In genomic region chr10:73244866-73245477, GRCh38 we compare ENCODE assay signal across 9 cellular contexts. TPM values are rescaled to one million over a fixed set of nuclear protein-coding genes. Genes with fewer than 3 reads are reported as not detected.
DNase-seq lines count a peak whose midpoint lies in the region; FAIRE-seq and TF ChIP-seq lines count a peak whose summit lies in the region.
"Had no signal": no experiment of that assay in that cellular context is flagged by ENCODE, and none has a peak within 500 bp of the region (broad histone marks: within the 10 kb centered on the region; RNA-seq: fewer than 3 reads in every experiment).

No MANE protein-coding gene starts in this region.

- H3K4me2 ChIP-seq in MM.1S (ENCODE audit: low read depth, low read length), result peak overlapping the region; percentile 83
- H3K4me2 ChIP-seq in astrocyte (ENCODE audit: low read length), result peak overlapping the region; percentile 91

- H3K4me1 Mint-ChIP-seq in astrocyte (ENCODE audit: low read depth, unreplicated experiment), result peaks cover 9% of the 10 kb centered on the region
- peaks cover 37% of the 10 kb centered on the region for H3K4me1 Mint-ChIP-seq in nephron

- H4K20me1 ChIP-seq in MM.1S (ENCODE audit: insufficient read depth, low read length), result 0 out of 2 replicates have a peak, but pooled peaks cover 9% of the 10 kb centered on the region
- H4K20me1 ChIP-seq in astrocyte (ENCODE audit: insufficient read depth, low read length), result peaks cover 13% of the 10 kb centered on the region

- H3K4me3 ChIP-seq in MM.1S (ENCODE audit: low read length) (peak overlapping the region; percentile 88; the same call in 1 of the 2 replicates), astrocyte (ENCODE audit: insufficient read depth, low read depth, low read length) (peak overlapping the region; percentile 89), kidney (ENCODE audit: low read length in 2 of 2) (no peak overlapping the region)

- no peak overlapping the region for H3K27ac ChIP-seq in MM.1S (ENCODE audit: low read length)
- no peak overlapping the region for H3K27ac ChIP-seq in astrocyte (ENCODE audit: low read depth, low read length)
- H3K27ac ChIP-seq in kidney (ENCODE audit: low read depth in 2 of 2, low read length in 2 of 2), result no peak overlapping the region

- H3K27me3 ChIP-seq in MM.1S (replicated peaks; ENCODE audit: insufficient read depth, low read length), result no peaks in the 10 kb centered on the region
- no peaks in the 10 kb centered on the region for H3K27me3 ChIP-seq in astrocyte (ENCODE audit: insufficient read depth, low read length)

- peak overlapping the region; percentile 95; the same call in 1 of the 2 replicates for H3K9ac ChIP-seq in MM.1S (ENCODE audit: low read length)
- H3K9ac ChIP-seq in astrocyte (ENCODE audit: low read length), result peak overlapping the region; percentile 86
- no peak overlapping the region for H3K9ac ChIP-seq in kidney (ENCODE audit: low read length in 2 of 2)

- peaks cover 68% of the 10 kb centered on the region for H3K79me2 ChIP-seq in MM.1S (ENCODE audit: low read length)
- H3K79me2 ChIP-seq in astrocyte (ENCODE audit: insufficient read depth, low read length), result peaks cover 67% of the 10 kb centered on the region

- H3F3A ChIP-seq in MM.1S (ENCODE audit: insufficient read depth, low read length), result peaks cover 31% of the 10 kb centered on the region

- H3K27ac Mint-ChIP-seq in astrocyte (ENCODE audit: unreplicated experiment) (peak overlapping the region; percentile 43), nephron (peak overlapping the region in 1 of 3 experiments; percentile 97)

- no peaks in the 10 kb centered on the region for H3K9me3 ChIP-seq in MM.1S (replicated peaks; ENCODE audit: insufficient read depth, low read length)
- H3K9me3 ChIP-seq in astrocyte (ENCODE audit: insufficient read depth, low read depth, low read length), result no peaks in the 10 kb centered on the region
- no peaks in the 10 kb centered on the region for H3K9me3 ChIP-seq in kidney (ENCODE audit: control insufficient read depth in 1 of 2, low read length in 2 of 2)

- DNase-seq in GF-D8 (lab: John Stamatoyannopoulos, UW) (peak; percentile 53), MM.1S (peak; percentile 21), astrocyte (ENCODE audit: low read depth) (no peak), kidney (no peak), NCI-H1694 (lab: John Stamatoyannopoulos, UW) (no peak), iPS-NIHi7 (ENCODE audit: extremely low spot score) (no peak), COLO668 (lab: John Stamatoyannopoulos, UW; ENCODE audit: unreplicated experiment) (no peak)
- DNase-seq: head of caudate nucleus had no signal

- H3K36me3 ChIP-seq in MM.1S (replicated peaks; ENCODE audit: insufficient read depth, low read length), result peaks cover 18% of the 10 kb centered on the region
- peaks cover 47% of the 10 kb centered on the region for H3K36me3 ChIP-seq in astrocyte (ENCODE audit: insufficient read depth, low read length)
- H3K36me3 ChIP-seq in kidney (ENCODE audit: control insufficient read depth in 1 of 2, insufficient read depth in 2 of 2, low read length in 2 of 2), result peaks cover 12 to 15% of the 10 kb centered on the region in 2 donors

- H3K4me3 Mint-ChIP-seq in astrocyte (ENCODE audit: unreplicated experiment) (peak overlapping the region; percentile 74), nephron (peak overlapping the region; percentile 51 to 73 (median 61))

- FAIRE-seq in astrocyte (lab: Jason Lieb, UNC) (no peak), kidney (lab: Jason Lieb, UNC) (no peak)

- H3K4me1 ChIP-seq in MM.1S (ENCODE audit: low read length), result peaks cover 25% of the 10 kb centered on the region
- H3K4me1 ChIP-seq in astrocyte (ENCODE audit: insufficient read depth, low read length), result peaks cover 15% of the 10 kb centered on the region
- peaks cover 7 to 9% of the 10 kb centered on the region in 2 donors for H3K4me1 ChIP-seq in kidney (ENCODE audit: control insufficient read depth in 1 of 2, insufficient read depth in 1 of 2, low read depth in 1 of 2, low read length in 2 of 2)

- H3K36me3 Mint-ChIP-seq in astrocyte (ENCODE audit: low read depth, unreplicated experiment) (peaks cover 11% of the 10 kb centered on the region), nephron (ENCODE audit: low read depth) (peaks cover 56% of the 10 kb centered on the region)

- H3K9me3 Mint-ChIP-seq in astrocyte (ENCODE audit: unreplicated experiment) (no peaks in the 10 kb centered on the region), nephron (no peaks in the 10 kb centered on the region)

- no peak overlapping the region for H2AFZ ChIP-seq in MM.1S (ENCODE audit: low read length)
- H2AFZ ChIP-seq in astrocyte (ENCODE audit: low read depth, low read length), result no peak overlapping the region

- no peaks in the 10 kb centered on the region for H3K9me2 ChIP-seq in MM.1S (replicated peaks; ENCODE audit: insufficient read depth, low read length)

- no peaks in the 10 kb centered on the region for H3K27me3 Mint-ChIP-seq in astrocyte (ENCODE audit: low read depth, unreplicated experiment)
- H3K27me3 Mint-ChIP-seq in nephron (ENCODE audit: low read depth), result no peaks in the 10 kb centered on the region

- intact Hi-C loops in kidney (cut with DNase I), result no loop called here

- TF ChIP-seq CTCF in MM.1S (IDR thresholded peaks at IDR 0.05; ENCODE audit: low read length) (no peak), astrocyte (IDR thresholded peaks at IDR 0.05; ENCODE audit: insufficient read depth, low read depth, low read length) (no peak), nephron (IDR thresholded peaks at IDR 0.05; ENCODE audit: unreplicated experiment in 3 of 3) (no peak), kidney (IDR thresholded peaks at IDR 0.05; ENCODE audit: borderline replicate concordance, extremely low read depth, insufficient read depth) (no peak)

RNA-seq across cellular contexts. Expression of gene DNAJC9, which starts 2.1 kb away (rescaled TPM):
- total RNA-seq in astrocyte (18.9 and 23.3 TPM in 2 replicates), kidney (13.9 TPM)
- polyA plus RNA-seq in kidney (ENCODE audit: insufficient read depth, low read depth, low replicate concordance), result 9.2 TPM

RNA-seq across cellular contexts. Expression of gene MRPS16, which starts 7.5 kb away (rescaled TPM):
- 57.5 and 67.0 TPM in 2 replicates for total RNA-seq in astrocyte
- total RNA-seq in kidney, result 82.9 TPM
- polyA plus RNA-seq in kidney (ENCODE audit: insufficient read depth, low read depth, low replicate concordance), result 160 TPM

Comparison
In these comparisons a context has a peak if more than half of its experiments do, and no peak if none do; other contexts are left out.
1. DNase-seq: peak in GF-D8 (single experiment) and MM.1S (single experiment); none in astrocyte (single experiment), kidney (single experiment), NCI-H1694 (single experiment), iPS-NIHi7 (single experiment) and COLO668 (single experiment).
2. H3K4me3 ChIP-seq: peak in MM.1S (single experiment) and astrocyte (single experiment); none in kidney (0 of 2).
3. H3K9ac ChIP-seq: peak in MM.1S (single experiment) and astrocyte (single experiment); none in kidney (0 of 2).